ENCODE assay signal across 8 cellular contexts in the genomic region with DNA sequence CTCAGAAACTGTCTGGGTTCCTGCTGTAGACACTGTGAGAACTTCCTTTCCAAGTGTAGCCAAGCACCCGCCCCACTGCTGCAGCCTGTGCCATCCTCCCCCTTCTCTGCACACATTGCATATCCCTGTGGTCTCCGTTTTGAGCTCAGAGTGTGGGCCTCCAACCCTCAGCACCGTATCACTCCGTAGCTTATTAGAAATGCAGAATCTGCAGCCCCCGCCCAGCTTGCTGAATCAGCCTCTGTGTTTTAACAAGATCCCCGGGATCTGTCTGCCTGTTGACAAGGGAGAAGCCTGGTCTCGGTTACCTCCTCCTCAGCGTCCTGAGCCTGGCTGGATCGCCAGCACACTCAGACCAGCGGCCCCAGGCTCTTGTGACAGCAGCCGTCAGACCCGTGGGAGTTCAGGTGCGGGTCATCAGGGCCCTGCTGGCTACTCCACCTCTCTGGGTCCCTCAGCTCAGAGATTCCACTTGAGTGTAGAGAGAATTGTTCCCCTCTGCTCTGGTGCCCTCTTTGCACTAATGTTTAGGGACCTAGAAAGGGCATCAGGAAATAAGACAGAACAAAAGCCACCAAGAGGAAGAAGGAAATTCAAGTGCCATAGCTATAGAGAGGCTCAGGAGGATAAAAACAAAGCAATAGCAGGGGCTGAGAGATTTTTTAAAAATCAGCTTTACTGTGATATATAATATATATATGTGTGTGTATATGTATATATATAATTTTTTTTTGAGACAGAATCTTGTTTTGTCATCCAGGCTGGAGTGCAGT.
DNase-seq lines count a peak whose midpoint lies in the region; ATAC-seq and TF ChIP-seq lines count a peak whose summit lies in the region.

No MANE protein-coding gene starts in this region.

- TF ChIP-seq CTCF in heart left ventricle (IDR thresholded peaks at IDR 0.05) (no peak), gastrocnemius medialis (IDR thresholded peaks at IDR 0.05 in 4 of 5, conservative IDR thresholded peaks at IDR 0.05 in 1 of 5) (no peak)

- H3K27ac ChIP-seq in KOPT-K1 (ENCODE audit: low read depth, low read length, poor library complexity, severe bottlenecking) (peak overlapping the region; percentile 91), heart left ventricle (peak overlapping the region; percentile 47 to 79 (median 69)), gastrocnemius medialis (peak overlapping the region; percentile 46 to 68 (median 58))

- in situ Hi-C loops in gastrocnemius medialis (cut with MboI; ENCODE audit: low sequenced_read_pairs in 4 of 4), result loop anchor here in 1 of 4 donors (5.0 kb wide), 1 partner anchor 97 kb away; no protein-coding TSS in a partner anchor

- WGBS in heart left ventricle, 4 donors, result 44 to 58% (median 45%) methylated on average over 13 of the region's 13 CpGs

- TF ChIP-seq POLR2A in heart left ventricle (IDR thresholded peaks at IDR 0.05) (no peak), gastrocnemius medialis (IDR thresholded peaks at IDR 0.05) (no peak)

- H3K4me3 ChIP-seq in heart left ventricle, result no peak overlapping the region
- H3K4me3 ChIP-seq in gastrocnemius medialis, result no peak overlapping the region

- intact Hi-C loops in heart left ventricle (cut with DNase I), result no loop called here
- intact Hi-C loops in gastrocnemius medialis (cut with DNase I; ENCODE audit: low total_unique reads), result no loop called here

- H3K27me3 ChIP-seq in heart left ventricle (no peaks in the 10 kb centered on the region), gastrocnemius medialis (no peaks in the 10 kb centered on the region)

- peak in 3 of 4 donors; percentile 19 to 41 (median 30) for ATAC-seq in heart left ventricle
- ATAC-seq in gastrocnemius medialis, result no peak

- peak; percentile 51 to 65 for DNase-seq in activated CD4-positive, alpha-beta T cell treated with anti-CD3 and anti-CD28 coated beads, Interleukin-2, amount 50 U/mL, for 48 hours
- DNase-seq in heart left ventricle (peak in 1 of 5 donors; percentile 63), gastrocnemius medialis (no peak), NCI-H526 (lab: John Stamatoyannopoulos, UW) (no peak), Ammon's horn (ENCODE audit: low spot score) (no peak), retina (no peak), GF-D8 (lab: John Stamatoyannopoulos, UW) (no peak)

- H3K9me3 ChIP-seq in KOPT-K1 (ENCODE audit: insufficient read depth, low read length, poor library complexity, severe bottlenecking) (peaks cover 7% of the 10 kb centered on the region), heart left ventricle (peaks cover 0 to 6% (median 0%) of the 10 kb centered on the region in 12 donors), gastrocnemius medialis (no peaks in the 10 kb centered on the region)

- H3K36me3 ChIP-seq in KOPT-K1 (ENCODE audit: insufficient read depth, low read length), result no peaks in the 10 kb centered on the region
- no peaks in the 10 kb centered on the region for H3K36me3 ChIP-seq in heart left ventricle
- no peaks in the 10 kb centered on the region for H3K36me3 ChIP-seq in gastrocnemius medialis

- H3K4me1 ChIP-seq in heart left ventricle, result peaks cover 0 to 34% (median 14%) of the 10 kb centered on the region in 12 donors
- H3K4me1 ChIP-seq in gastrocnemius medialis, result no peaks in the 10 kb centered on the region

Comparison
In these comparisons a context has a peak if more than half of its experiments do, and no peak if none do; other contexts are left out.
1. DNase-seq: peak in activated CD4-positive, alpha-beta T cell treated with anti-CD3 and anti-CD28 coated beads, Interleukin-2, amount 50 U/mL, for 48 hours (2 of 2); none in gastrocnemius medialis (0 of 2), NCI-H526 (0 of 2), Ammon's horn (single experiment), retina (single experiment) and GF-D8 (single experiment).
2. ATAC-seq: peak in heart left ventricle (3 of 4); none in gastrocnemius medialis (0 of 2).
3. Peak in every context shown above with its lines, with median percentiles within 50 percentile points of each other: H3K27ac ChIP-seq.